14 cellular contexts compared by ENCODE assay signal in genomic region chr22:31738566-31738965, GRCh38. TPM values are rescaled to one million over a fixed set of nuclear protein-coding genes. Genes with fewer than 3 reads are reported as not detected.
DNase-seq lines count a peak whose midpoint lies in the region; ATAC-seq and TF ChIP-seq lines count a peak whose summit lies in the region.
"Had no signal": no experiment of that assay in that cellular context is flagged by ENCODE, and none has a peak within 500 bp of the region (broad histone marks: within the 10 kb centered on the region; RNA-seq: fewer than 3 reads in every experiment).

No MANE protein-coding gene starts in this region.

- no peaks in the 10 kb centered on the region for H3K27me3 ChIP-seq in CD4-positive, CD25-positive, alpha-beta regulatory T cell (ENCODE audit: control insufficient read depth, insufficient read depth, low read length)
- H3K27me3 ChIP-seq: BLaER1 treated with 17β-estradiol and CSF1 and Interleukin-3, amounts not matched to agents 10 nM and 100 nM; spleen had no signal

- H3K27me3 Mint-ChIP-seq in CD4-positive, CD25-positive, alpha-beta regulatory T cell = no peaks in the 10 kb centered on the region
- H3K27me3 Mint-ChIP-seq in activated CD8-positive, alpha-beta T cell treated with anti-CD3 and anti-CD28 coated beads for 36 hours = no peaks in the 10 kb centered on the region

- POLR2A ChIA-PET in activated CD8-positive, alpha-beta T cell treated with anti-CD3 and anti-CD28 coated beads for 36 hours (lab: Charles Lee) = no interaction called here

- TF ChIP-seq CTCF in AG10803 (conservative IDR thresholded peaks at IDR 0.05; ENCODE audit: low read length) = peak; percentile 12; the same call in 1 of the 2 replicates
- TF ChIP-seq CTCF in activated CD8-positive, alpha-beta T cell treated with anti-CD3 and anti-CD28 coated beads for 36 hours (IDR thresholded peaks at IDR 0.05) = no peak
- no peak for TF ChIP-seq CTCF in fibroblast of pulmonary artery (IDR thresholded peaks at IDR 0.05; ENCODE audit: low read length, missing control alignments)

- H3K4me3 ChIP-seq in AG10803 (ENCODE audit: low read length) (no peak overlapping the region), fibroblast of pulmonary artery (replicated peaks; ENCODE audit: low read depth, low read length) (no peak overlapping the region)
- no peak overlapping the region for H3K4me3 ChIP-seq in CD4-positive, CD25-positive, alpha-beta regulatory T cell (ENCODE audit: low read depth, low read length)
- H3K4me3 ChIP-seq: BLaER1 treated with 17β-estradiol and CSF1 and Interleukin-3, amounts not matched to agents 10 nM and 100 nM; spleen had no signal

- peaks cover 33% of the 10 kb centered on the region for H3K36me3 Mint-ChIP-seq in CD4-positive, CD25-positive, alpha-beta regulatory T cell
- peaks cover 34% of the 10 kb centered on the region for H3K36me3 Mint-ChIP-seq in activated CD8-positive, alpha-beta T cell treated with anti-CD3 and anti-CD28 coated beads for 36 hours (ENCODE audit: low read depth)

- no peaks in the 10 kb centered on the region for H3K9me3 Mint-ChIP-seq in CD4-positive, CD25-positive, alpha-beta regulatory T cell
- no peaks in the 10 kb centered on the region for H3K9me3 Mint-ChIP-seq in activated CD8-positive, alpha-beta T cell treated with anti-CD3 and anti-CD28 coated beads for 36 hours

- peaks cover 22% of the 10 kb centered on the region for H3K36me3 ChIP-seq in CD4-positive, CD25-positive, alpha-beta regulatory T cell (ENCODE audit: control insufficient read depth, insufficient read depth, low read length)

- intact Hi-C loops in activated CD8-positive, alpha-beta T cell treated with anti-CD3 and anti-CD28 coated beads for 36 hours (cut with micrococcal nuclease) = no loop called here

- H3K27ac ChIP-seq in CD4-positive, CD25-positive, alpha-beta regulatory T cell (ENCODE audit: insufficient read depth, low read length, poor library complexity, severe bottlenecking) = no peak overlapping the region
- H3K27ac ChIP-seq: BLaER1 treated with 17β-estradiol and CSF1 and Interleukin-3, amounts not matched to agents 10 nM and 100 nM; RWPE1 had no signal

- H3K4me1 Mint-ChIP-seq in CD4-positive, CD25-positive, alpha-beta regulatory T cell = peaks cover 21 to 71% (median 47%) of the 10 kb centered on the region in 4 donors
- H3K4me1 Mint-ChIP-seq in activated CD8-positive, alpha-beta T cell treated with anti-CD3 and anti-CD28 coated beads for 36 hours (ENCODE audit: low read depth) = peaks cover 42% of the 10 kb centered on the region

- ATAC-seq in CD4-positive, CD25-positive, alpha-beta regulatory T cell (ENCODE audit: low read depth in 2 of 2) = no peak
- ATAC-seq in activated CD8-positive, alpha-beta T cell treated with anti-CD3 and anti-CD28 coated beads for 36 hours = no peak
- ATAC-seq in GM18520 (IDR thresholded peaks at IDR 0.05; ENCODE audit: unreplicated experiment) (no peak), GM19463 (IDR thresholded peaks at IDR 0.05; ENCODE audit: unreplicated experiment) (no peak)
- ATAC-seq: HCT116 had no signal

- H3K9me3 ChIP-seq in CD4-positive, CD25-positive, alpha-beta regulatory T cell (ENCODE audit: control insufficient read depth in 2 of 2, low read length in 2 of 2) = no peaks in the 10 kb centered on the region
- H3K9me3 ChIP-seq: BLaER1 treated with 17β-estradiol and CSF1 and Interleukin-3, amounts not matched to agents 10 nM and 100 nM; spleen had no signal

- CTCF ChIA-PET in activated CD8-positive, alpha-beta T cell treated with anti-CD3 and anti-CD28 coated beads for 36 hours (lab: Charles Lee) = interaction anchor here (1.1 kb wide), 1 partner anchor 232 kb away, joined by 3 read pairs; no protein-coding TSS in a partner anchor

- no peak for DNase-seq in AG10803 (ENCODE audit: low read depth)
- no peak for DNase-seq in CD4-positive, CD25-positive, alpha-beta regulatory T cell
- DNase-seq in activated CD8-positive, alpha-beta T cell treated with anti-CD3 and anti-CD28 coated beads for 36 hours = no peak
- DNase-seq in fibroblast of pulmonary artery (ENCODE audit: low read depth) = peak; percentile 23
- no peak for DNase-seq in inferior parietal cortex (ENCODE audit: extremely low spot score)
- DNase-seq: activated CD4-positive, alpha-beta T cell treated with anti-CD3 and anti-CD28 coated beads for 1 hour; activated effector memory CD4-positive, alpha-beta T cell treated with Interleukin-2 at 50 U/mL for 16 hours; central memory CD4-positive, alpha-beta T cell; spleen had no signal

- peak overlapping the region; percentile 50 to 94 (median 91) for H3K27ac Mint-ChIP-seq in CD4-positive, CD25-positive, alpha-beta regulatory T cell
- peak overlapping the region; percentile 30 for H3K27ac Mint-ChIP-seq in activated CD8-positive, alpha-beta T cell treated with anti-CD3 and anti-CD28 coated beads for 36 hours

- peak overlapping the region in 2 of 4 donors; percentile 54 to 79 for H3K4me3 Mint-ChIP-seq in CD4-positive, CD25-positive, alpha-beta regulatory T cell
- H3K4me3 Mint-ChIP-seq in activated CD8-positive, alpha-beta T cell treated with anti-CD3 and anti-CD28 coated beads for 36 hours = no peak overlapping the region

- H3K4me1 ChIP-seq in CD4-positive, CD25-positive, alpha-beta regulatory T cell (ENCODE audit: control insufficient read depth, insufficient read depth, low read length, poor library complexity, severe bottlenecking) = peaks cover 11% of the 10 kb centered on the region

RNA-seq across cellular contexts. Expression of gene PRR14L, which starts 11.4 kb away (rescaled TPM):
- total RNA-seq in CD4-positive, CD25-positive, alpha-beta regulatory T cell = 48.1 TPM
- polyA plus RNA-seq in CD4-positive, CD25-positive, alpha-beta regulatory T cell = 10 to 100 TPM; 12.0 to 34.2 (median 21.0) TPM
- total RNA-seq in activated CD8-positive, alpha-beta T cell treated with anti-CD3 and anti-CD28 coated beads for 36 hours = 10 to 100 TPM; 40.2 to 45.1 TPM

RNA-seq across cellular contexts. Expression of gene DEPDC5, which starts 15.3 kb away (rescaled TPM):
- 57.6 TPM for total RNA-seq in CD4-positive, CD25-positive, alpha-beta regulatory T cell
- 10 to 100 TPM in 1 of 4 donors, 1 to 10 TPM in 3; 4.1 to 14.5 (median 9.0) TPM for polyA plus RNA-seq in CD4-positive, CD25-positive, alpha-beta regulatory T cell
- 10 to 100 TPM; 31.6 to 36.4 TPM for total RNA-seq in activated CD8-positive, alpha-beta T cell treated with anti-CD3 and anti-CD28 coated beads for 36 hours
